In the genomic region with DNA sequence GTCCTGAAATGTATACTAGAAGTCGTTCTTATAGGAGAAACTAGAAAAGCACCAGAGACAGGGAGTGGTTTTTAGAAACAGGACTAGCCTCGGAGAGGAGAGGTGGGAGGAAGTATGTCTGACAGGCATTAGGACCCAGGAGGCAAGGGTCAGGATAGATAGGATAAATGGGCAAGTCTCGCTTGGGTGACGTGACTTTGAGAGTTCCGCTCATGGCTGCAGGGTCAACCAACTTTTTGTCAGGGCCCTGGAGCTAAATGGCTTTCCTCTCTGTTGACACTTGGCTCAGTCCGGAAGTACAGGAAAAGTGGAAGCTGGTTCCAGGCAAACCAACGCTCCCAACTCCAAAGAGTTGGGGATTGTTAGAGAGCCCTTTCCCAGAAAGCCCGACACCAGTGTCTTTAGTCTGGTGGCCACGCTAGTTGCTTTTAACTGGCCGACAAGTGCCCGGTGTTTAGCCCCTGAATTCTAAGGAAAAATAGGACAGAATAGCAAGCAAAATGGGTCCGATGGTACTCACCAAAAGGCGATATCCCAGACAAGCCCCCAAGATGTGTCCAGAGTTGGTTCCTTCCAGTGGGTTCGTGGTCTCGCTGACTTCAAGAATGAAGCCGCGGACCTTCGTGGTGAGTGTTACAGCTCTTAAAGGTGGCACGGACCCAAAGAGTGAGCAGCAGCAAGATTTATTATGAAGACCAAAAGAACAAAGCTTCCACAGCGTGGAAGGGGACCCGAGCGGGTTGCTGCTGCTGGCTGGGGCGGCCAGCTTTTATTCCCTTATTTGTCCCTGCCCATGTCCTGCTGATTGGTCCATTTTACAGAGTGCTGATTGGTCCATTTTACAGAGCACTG, we compare ENCODE assay signal across 1 cellular context.
TF ChIP-seq lines count a peak whose summit lies in the region.

No MANE protein-coding gene starts in this region.

TF ChIP-seq in H1, 55 proteins besides CTCF, POLR2A, EP300 and RAD21:
- TF ChIP-seq FOSL1 (IDR thresholded peaks at IDR 0.05; ENCODE audit: insufficient read depth, low read depth, low read length) = peak; percentile 92
- 0 out of 2 replicates have a peak, but pooled peaks have one; percentile 13 for TF ChIP-seq EGR1 (IDR thresholded peaks at IDR 0.05; ENCODE audit: borderline replicate concordance, low read depth, low read length)
- TF ChIP-seq CREB1 (IDR thresholded peaks at IDR 0.05) = peak; percentile 29; the same call in 1 of the 2 replicates
